In the genomic region with DNA sequence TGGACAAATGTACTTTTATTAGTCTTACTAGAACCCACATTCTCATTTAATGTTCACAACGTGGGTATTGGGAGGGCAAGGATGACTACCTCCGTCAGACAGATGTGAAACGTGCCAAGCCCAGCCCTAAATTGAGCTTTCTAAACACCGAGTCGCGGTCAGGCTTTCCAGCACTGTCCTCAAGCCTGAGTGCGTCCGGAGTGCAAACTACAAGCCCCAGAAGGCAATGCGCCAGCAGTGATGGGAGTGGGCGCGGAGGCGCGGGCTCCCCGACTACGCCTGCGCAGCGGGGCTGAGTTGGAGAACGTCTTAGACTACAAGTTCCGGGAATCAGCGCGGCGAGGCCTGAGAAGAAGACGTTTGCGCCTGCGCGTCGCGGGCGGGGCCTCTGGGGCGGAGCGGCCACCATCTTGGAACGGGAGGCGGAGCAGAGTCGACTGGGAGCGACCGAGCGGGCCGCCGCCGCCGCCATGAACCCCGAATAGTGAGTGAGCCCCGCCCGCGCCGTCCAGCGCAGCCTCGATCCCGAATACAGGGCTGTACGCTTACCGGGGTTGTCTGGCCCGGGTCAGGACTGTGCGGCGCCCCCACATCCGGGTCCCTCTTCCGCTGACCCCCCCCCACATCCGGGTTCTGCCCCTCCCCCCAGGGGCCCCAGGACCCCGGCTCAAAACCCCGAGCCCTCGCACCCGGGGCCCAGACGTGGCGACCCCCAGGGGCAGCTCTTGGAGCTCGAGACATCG, we compare ENCODE assay signal across 8 cellular contexts. TPM values are rescaled to one million over a fixed set of nuclear protein-coding genes. Genes with fewer than 3 reads are reported as not detected.
DNase-seq lines count a peak whose midpoint lies in the region; ATAC-seq and FAIRE-seq lines count a peak whose summit lies in the region.

A gene (plus strand): TSS at position 430 of the 743 bp plus-strand sequence. CDS start 41 bp downstream, at position 471.

- peaks cover 30% of the 10 kb centered on the region for H3K4me1 ChIP-seq in muscle layer of colon (ENCODE audit: insufficient read depth, low read length)

- peak; percentile 74 for ATAC-seq in GM21786 (IDR thresholded peaks at IDR 0.05; ENCODE audit: unreplicated experiment)
- ATAC-seq in activated T-cell treated with anti-CD3 and anti-CD28 coated beads, Interleukin-2, amount 50 U/mL, for 72 hours (replicated peaks in 1 of 2): peak; percentile 84 to 85
- peak; percentile 86 for ATAC-seq in esophagus mucosa

- H3K27me3 Mint-ChIP-seq in activated T-cell treated with anti-CD3 and anti-CD28 coated beads, Interleukin-2, amount 50 U/mL, for 72 hours (ENCODE audit: low read depth): no peaks in the 10 kb centered on the region

- H3K4me3 Mint-ChIP-seq in activated T-cell treated with anti-CD3 and anti-CD28 coated beads, Interleukin-2, amount 50 U/mL, for 72 hours: peak within 1 kb of the TSS; percentile 95 to 97

- H3K27ac Mint-ChIP-seq in activated T-cell treated with anti-CD3 and anti-CD28 coated beads, Interleukin-2, amount 50 U/mL, for 72 hours: peak within 1 kb of the TSS; percentile 93

- H3K9me3 Mint-ChIP-seq in activated T-cell treated with anti-CD3 and anti-CD28 coated beads, Interleukin-2, amount 50 U/mL, for 72 hours: no peaks in the 10 kb centered on the region

- H3K9me3 ChIP-seq in KOPT-K1 (ENCODE audit: insufficient read depth, low read length, poor library complexity, severe bottlenecking) (no peaks in the 10 kb centered on the region), muscle layer of colon (ENCODE audit: low read length) (no peaks in the 10 kb centered on the region)

- DNase-seq in DMS79 (lab: John Stamatoyannopoulos, UW): peak; percentile 96
- DNase-seq in RCC 7860 (ENCODE audit: low spot score): peak; percentile 96
- DNase-seq in activated T-cell treated with anti-CD3 and anti-CD28 coated beads, Interleukin-2, amount 50 U/mL, for 72 hours: peak; percentile 100
- peak; percentile 98 for DNase-seq in stimulated activated CD8-positive, alpha-beta memory T cell treated with anti-CD3 and anti-CD28 coated beads, Interleukin-7, amount 100 ng/mL, for 24 hours (ENCODE audit: low read depth)

- H3K36me3 ChIP-seq in KOPT-K1 (ENCODE audit: insufficient read depth, low read length): peaks cover 72% of the 10 kb centered on the region
- H3K36me3 ChIP-seq in muscle layer of colon (ENCODE audit: insufficient read depth, low read length): peaks cover 39% of the 10 kb centered on the region

- FAIRE-seq in RCC 7860 (lab: Jason Lieb, UNC): peak; percentile 82

- peak within 1 kb of the TSS; percentile 83 for H3K27ac ChIP-seq in KOPT-K1 (ENCODE audit: low read depth, low read length, poor library complexity, severe bottlenecking)
- H3K27ac ChIP-seq in muscle layer of colon (ENCODE audit: low read depth, low read length): peak within 1 kb of the TSS; percentile 100

- peaks cover 31% of the 10 kb centered on the region for H3K4me1 Mint-ChIP-seq in activated T-cell treated with anti-CD3 and anti-CD28 coated beads, Interleukin-2, amount 50 U/mL, for 72 hours (ENCODE audit: low read depth)

- H3K4me3 ChIP-seq in muscle layer of colon (ENCODE audit: low read depth in 1 of 2, low read length in 2 of 2): peak within 1 kb of the TSS; percentile 68 to 88

- H3K36me3 Mint-ChIP-seq in activated T-cell treated with anti-CD3 and anti-CD28 coated beads, Interleukin-2, amount 50 U/mL, for 72 hours (ENCODE audit: insufficient read depth in 2 of 2): peaks cover 7 to 12% of the 10 kb centered on the region in 2 donors

- H3K27me3 ChIP-seq in muscle layer of colon (ENCODE audit: control insufficient read depth in 1 of 2, insufficient read depth in 2 of 2, low read length in 2 of 2): no peaks in the 10 kb centered on the region

- peak within 1 kb of the TSS; percentile 71 for H3K9ac ChIP-seq in muscle layer of colon (ENCODE audit: low read length)

RNA-seq across cellular contexts. Expression of the gene that starts here (rescaled TPM):
- total RNA-seq in activated T-cell treated with anti-CD3 and anti-CD28 coated beads, Interleukin-2, amount 50 U/mL, for 72 hours: 100 to 1,000 TPM; 127 to 139 TPM
- total RNA-seq in esophagus mucosa: 145 TPM

Comparison
In these comparisons a context has a peak if more than half of its experiments do, and no peak if none do; other contexts are left out.
1. Peak in every context shown above with its lines: DNase-seq, ATAC-seq, H3K4me3 ChIP-seq and H3K27ac ChIP-seq.